Comparison of ENCODE assay signal across 15 cellular contexts in genomic region chr4:142274137-142274536, GRCh38.
DNase-seq lines count a peak whose midpoint lies in the region; ATAC-seq and TF ChIP-seq lines count a peak whose summit lies in the region.
"Had no signal": no experiment of that assay in that cellular context is flagged by ENCODE, and none has a peak within 500 bp of the region (broad histone marks: within the 10 kb centered on the region; RNA-seq: fewer than 3 reads in every experiment).

No MANE protein-coding gene starts in this region.

- H3K4me3 ChIP-seq in fibroblast of pulmonary artery (replicated peaks; ENCODE audit: low read depth, low read length) (no peak overlapping the region), sigmoid colon (no peak overlapping the region)
- H3K4me3 ChIP-seq: MG63, psoas muscle had no signal

- H3K27me3 Mint-ChIP-seq in stimulated activated naive CD8-positive, alpha-beta T cell treated with anti-CD3 and anti-CD28 coated beads, Interleukin-15, Interleukin-2, amounts not matched to agents 100 ng/mL and 50 ng/mL, for 24 hours, result no peaks in the 10 kb centered on the region
- no peaks in the 10 kb centered on the region for H3K27me3 Mint-ChIP-seq in stimulated activated naive CD8-positive, alpha-beta T cell treated with anti-CD3 and anti-CD28 coated beads, Interleukin-15, amount 100 ng/mL, for 72 hours

- intact Hi-C loops in sigmoid colon (cut with DNase I), result no loop called here

- H3K27ac Mint-ChIP-seq in stimulated activated naive CD8-positive, alpha-beta T cell treated with anti-CD3 and anti-CD28 coated beads, Interleukin-15, Interleukin-2, amounts not matched to agents 100 ng/mL and 50 ng/mL, for 24 hours, result peak overlapping the region; percentile 64
- H3K27ac Mint-ChIP-seq in stimulated activated naive CD8-positive, alpha-beta T cell treated with anti-CD3 and anti-CD28 coated beads, Interleukin-15, amount 100 ng/mL, for 72 hours, result no peak overlapping the region
- H3K27ac Mint-ChIP-seq: stimulated activated effector memory CD8-positive, alpha-beta T cell treated with anti-CD3 and anti-CD28 coated beads, Interleukin-12 subunit alpha, Interleukin-12 subunit beta, amount 100 ng/mL, for 72 hours had no signal

- no peak for TF ChIP-seq EP300 in sigmoid colon (IDR thresholded peaks at IDR 0.05)

- H3K9me3 Mint-ChIP-seq in stimulated activated naive CD8-positive, alpha-beta T cell treated with anti-CD3 and anti-CD28 coated beads, Interleukin-15, Interleukin-2, amounts not matched to agents 100 ng/mL and 50 ng/mL, for 24 hours, result no peaks in the 10 kb centered on the region
- no peaks in the 10 kb centered on the region for H3K9me3 Mint-ChIP-seq in stimulated activated naive CD8-positive, alpha-beta T cell treated with anti-CD3 and anti-CD28 coated beads, Interleukin-15, amount 100 ng/mL, for 72 hours
- H3K9me3 Mint-ChIP-seq: stimulated activated effector memory CD8-positive, alpha-beta T cell treated with anti-CD3 and anti-CD28 coated beads, Interleukin-12 subunit alpha, Interleukin-12 subunit beta, amount 100 ng/mL, for 72 hours had no signal

- no peak for DNase-seq in stimulated activated naive CD8-positive, alpha-beta T cell treated with anti-CD3 and anti-CD28 coated beads, Interleukin-15, amount 100 ng/mL, for 72 hours
- DNase-seq in fibroblast of pulmonary artery (ENCODE audit: low read depth), result peak; percentile 34
- DNase-seq in GOT3 (lab: John Stamatoyannopoulos, UW), result no peak
- DNase-seq in sigmoid colon, result no peak
- no peak for DNase-seq in activated CD4-positive, alpha-beta T cell treated with anti-CD3 and anti-CD28 coated beads, Interleukin-2, amount 50 U/mL, for 1 hour
- DNase-seq in medulla oblongata (ENCODE audit: extremely low spot score), result no peak
- DNase-seq: BE2C, DMS79, islet precursor cell, MG63, psoas muscle had no signal

- no peaks in the 10 kb centered on the region for H3K9me3 ChIP-seq in sigmoid colon
- H3K9me3 ChIP-seq: BE2C, MG63, psoas muscle had no signal

- no peaks in the 10 kb centered on the region for H3K36me3 ChIP-seq in sigmoid colon
- H3K36me3 ChIP-seq: BE2C, MG63 had no signal

- H3K27ac ChIP-seq in sigmoid colon, result no peak overlapping the region
- H3K27ac ChIP-seq: psoas muscle had no signal

- no peak for TF ChIP-seq POLR2A in sigmoid colon (IDR thresholded peaks at IDR 0.05)

- peaks cover 61% of the 10 kb centered on the region for H3K4me1 Mint-ChIP-seq in stimulated activated naive CD8-positive, alpha-beta T cell treated with anti-CD3 and anti-CD28 coated beads, Interleukin-15, Interleukin-2, amounts not matched to agents 100 ng/mL and 50 ng/mL, for 24 hours (ENCODE audit: low read depth)
- peaks cover 22% of the 10 kb centered on the region for H3K4me1 Mint-ChIP-seq in stimulated activated naive CD8-positive, alpha-beta T cell treated with anti-CD3 and anti-CD28 coated beads, Interleukin-15, amount 100 ng/mL, for 72 hours

- no peaks in the 10 kb centered on the region for H3K27me3 ChIP-seq in sigmoid colon
- H3K27me3 ChIP-seq: BE2C, MG63 had no signal

- peaks cover 48% of the 10 kb centered on the region for H3K36me3 Mint-ChIP-seq in stimulated activated naive CD8-positive, alpha-beta T cell treated with anti-CD3 and anti-CD28 coated beads, Interleukin-15, Interleukin-2, amounts not matched to agents 100 ng/mL and 50 ng/mL, for 24 hours (ENCODE audit: low read depth)

- H3K4me3 Mint-ChIP-seq in stimulated activated naive CD8-positive, alpha-beta T cell treated with anti-CD3 and anti-CD28 coated beads, Interleukin-15, Interleukin-2, amounts not matched to agents 100 ng/mL and 50 ng/mL, for 24 hours, result no peak overlapping the region
- no peak overlapping the region for H3K4me3 Mint-ChIP-seq in stimulated activated naive CD8-positive, alpha-beta T cell treated with anti-CD3 and anti-CD28 coated beads, Interleukin-15, amount 100 ng/mL, for 72 hours
- H3K4me3 Mint-ChIP-seq: stimulated activated effector memory CD8-positive, alpha-beta T cell treated with anti-CD3 and anti-CD28 coated beads, Interleukin-12 subunit alpha, Interleukin-12 subunit beta, amount 100 ng/mL, for 72 hours had no signal

- TF ChIP-seq CTCF in fibroblast of pulmonary artery (IDR thresholded peaks at IDR 0.05; ENCODE audit: low read length, missing control alignments), result no peak
- no peak for TF ChIP-seq CTCF in sigmoid colon (IDR thresholded peaks at IDR 0.05)

- no peak for ATAC-seq in stimulated activated naive CD8-positive, alpha-beta T cell treated with anti-CD3 and anti-CD28 coated beads, Interleukin-15, amount 100 ng/mL, for 72 hours
- ATAC-seq in SK-N-SH treated with all-trans-retinoic acid at 6 μM for 48 hours, result peak; percentile 36; the same call in 1 of the 3 replicates
- ATAC-seq: activated CD4-positive, CD25-positive, alpha-beta regulatory T cell treated with anti-CD3 and anti-CD28 coated beads, Interleukin-2, amount 50 U/mL, for 24 hours; psoas muscle; stimulated activated effector memory CD8-positive, alpha-beta T cell treated with anti-CD3 and anti-CD28 coated beads, Interleukin-12 subunit alpha, Interleukin-12 subunit beta, amount 100 ng/mL, for 72 hours had no signal

- H3K4me1 ChIP-seq in sigmoid colon, result peaks cover 0 to 13% (median 4%) of the 10 kb centered on the region in 4 donors
- H3K4me1 ChIP-seq: BE2C, psoas muscle had no signal

- 91 to 97% methylated on average over 1 of the region's 1 CpG for WGBS in sigmoid colon, 2 donors

TF ChIP-seq in SK-N-SH treated with all-trans-retinoic acid at 6 μM for 48 hours, 23 proteins besides CTCF, POLR2A, EP300 and RAD21:
- TF ChIP-seq TSHZ2 (CRISPR knock-in tag; IDR thresholded peaks at IDR 0.05), result no peak
- no peak for TF ChIP-seq RARB (CRISPR knock-in tag; IDR thresholded peaks at IDR 0.05)
- TF ChIP-seq TCF4 (CRISPR knock-in tag; IDR thresholded peaks at IDR 0.05; ENCODE audit: borderline replicate concordance), result no peak
- TF ChIP-seq ZFP3 (CRISPR knock-in tag; IDR thresholded peaks at IDR 0.05), result no peak
- TF ChIP-seq ZC3H10 (CRISPR knock-in tag; IDR thresholded peaks at IDR 0.05), result no peak
- no peak for TF ChIP-seq TOX (CRISPR knock-in tag; IDR thresholded peaks at IDR 0.05; ENCODE audit: borderline replicate concordance)
- TF ChIP-seq ZNF565 (CRISPR knock-in tag; conservative IDR thresholded peaks at IDR 0.05; ENCODE audit: low read depth), result no peak
- TF ChIP-seq ISL1 (CRISPR knock-in tag; IDR thresholded peaks at IDR 0.05), result no peak
- TF ChIP-seq ZNF70 (CRISPR knock-in tag; IDR thresholded peaks at IDR 0.05), result no peak
- no peak for TF ChIP-seq ESRRG (CRISPR knock-in tag; IDR thresholded peaks at IDR 0.05)
- TF ChIP-seq BACH2 (CRISPR knock-in tag; IDR thresholded peaks at IDR 0.05; ENCODE audit: borderline replicate concordance), result no peak
- TF ChIP-seq CSRNP3 (CRISPR knock-in tag; IDR thresholded peaks at IDR 0.05), result no peak
- no peak for TF ChIP-seq GLIS3 (CRISPR knock-in tag; IDR thresholded peaks at IDR 0.05)
TF ChIP-seq in SK-N-SH treated with all-trans-retinoic acid at 6 μM for 48 hours: peak in this region for 0.
